ENCODE assay signal across 19 cellular contexts in genomic region chr5:135441919-135442318, GRCh38. TPM values are rescaled to one million over a fixed set of nuclear protein-coding genes. Genes with fewer than 3 reads are reported as not detected.
DNase-seq lines count a peak whose midpoint lies in the region; ATAC-seq and TF ChIP-seq lines count a peak whose summit lies in the region.
"Had no signal": no experiment of that assay in that cellular context is flagged by ENCODE, and none has a peak within 500 bp of the region (broad histone marks: within the 10 kb centered on the region; RNA-seq: fewer than 3 reads in every experiment).

No MANE protein-coding gene starts in this region.

- TF ChIP-seq CTCF in right atrium auricular region (IDR thresholded peaks at IDR 0.05) (no peak), endodermal cell (conservative IDR thresholded peaks at IDR 0.05) (no peak)

- H3K36me3 ChIP-seq in right atrium auricular region (no peaks in the 10 kb centered on the region), endodermal cell (ENCODE audit: control insufficient read depth, insufficient read depth, low read length) (no peaks in the 10 kb centered on the region)

- no peaks in the 10 kb centered on the region for H3K27me3 ChIP-seq in right atrium auricular region
- no peaks in the 10 kb centered on the region for H3K27me3 ChIP-seq in endodermal cell (ENCODE audit: control insufficient read depth, insufficient read depth, low read length, poor library complexity, severe bottlenecking)

- H3K27me3 Mint-ChIP-seq in endodermal cell (ENCODE audit: insufficient read depth) = peaks cover 11% of the 10 kb centered on the region

- H3K4me3 Mint-ChIP-seq in endodermal cell = no peak overlapping the region
- H3K4me3 Mint-ChIP-seq: GM23338 had no signal

- no peak for ATAC-seq in left ventricle myocardium superior
- ATAC-seq: GM23338, K562 had no signal

- DNase-seq in right atrium auricular region (ENCODE audit: low spot score) = peak; percentile 28
- DNase-seq in left ventricle myocardium superior = no peak
- peak; percentile 24 for DNase-seq in endodermal cell
- DNase-seq in mucosa of gallbladder (ENCODE audit: low spot score) = peak; percentile 7
- DNase-seq in DMS79 (lab: John Stamatoyannopoulos, UW) = no peak
- DNase-seq in retina = no peak
- DNase-seq in ACHN = no peak
- DNase-seq in OCI-M2 (lab: John Stamatoyannopoulos, UW; ENCODE audit: unreplicated experiment) = no peak
- DNase-seq: COR-L47; EL; NCI-H1417; NCI-H187 treated with DMSO at 0.1 percent for 48 hours; NCI-H69; NK-92 treated with Interleukin-12 subunit alpha and Interleukin-12 subunit beta, amount 100 ng/mL, for 24 hours had no signal

- H3K9ac ChIP-seq in endodermal cell (ENCODE audit: extremely low read depth, low read length, poor library complexity, severe bottlenecking) = no peak overlapping the region

- no peak overlapping the region for H3K27ac Mint-ChIP-seq in endodermal cell
- H3K27ac Mint-ChIP-seq: GM23338 had no signal

- H3K4me3 ChIP-seq in right atrium auricular region (no peak overlapping the region), endodermal cell (ENCODE audit: low read length) (no peak overlapping the region)
- H3K4me3 ChIP-seq: GM23338, K562 had no signal

- intact Hi-C loops in left ventricle myocardium superior (cut with micrococcal nuclease) = no loop called here

- 86 to 91% methylated on average over 1 to 4 of the region's 4 CpGs for WGBS in endodermal cell (ENCODE audit: insufficient coverage in 1 of 2, insufficient read length in 1 of 2), 2 experiments

- peaks cover under 1% of the 10 kb centered on the region for H3K9me3 Mint-ChIP-seq in endodermal cell

- peaks cover 17% of the 10 kb centered on the region for H3K4me1 Mint-ChIP-seq in endodermal cell

- H3K36me3 Mint-ChIP-seq in endodermal cell (ENCODE audit: low read depth) = no peaks in the 10 kb centered on the region

- peaks cover 0 to 24% of the 10 kb centered on the region in 2 donors for H3K4me1 ChIP-seq in right atrium auricular region
- H3K4me1 ChIP-seq in endodermal cell (ENCODE audit: control insufficient read depth, insufficient read depth, low read length) = peaks cover 20% of the 10 kb centered on the region

- H3K27ac ChIP-seq in right atrium auricular region (no peak overlapping the region), endodermal cell (ENCODE audit: low read depth, low read length) (no peak overlapping the region)
- H3K27ac ChIP-seq: C4-2B had no signal

- in situ Hi-C loops in ACHN (cut with HindIII; ENCODE audit: low pct_ligation_motif_present, low pct_unique_long_range_greater_than_20kb, low sequenced_read_pairs) = no loop called here

- H3K9me3 ChIP-seq in right atrium auricular region = no peaks in the 10 kb centered on the region
- H3K9me3 ChIP-seq in endodermal cell (ENCODE audit: control insufficient read depth, low read length) = peaks cover 4% of the 10 kb centered on the region

RNA-seq across cellular contexts. Expression of gene DCANP1, which starts 5.2 kb away (rescaled TPM):
- not detected for total RNA-seq in right atrium auricular region
- not detected for total RNA-seq in left ventricle myocardium superior
- not detected for total RNA-seq in endodermal cell
- not detected for polyA plus RNA-seq in endodermal cell (2013, experiment 1 of 2)
- not detected for polyA plus RNA-seq in endodermal cell (2013, experiment 2 of 2)
- 0.09 TPM for total RNA-seq in mucosa of gallbladder
- total RNA-seq: GM23338, K562, OCI-LY7, RPMI7951 had no signal
- polyA plus RNA-seq: GM23338, K562 had no signal

RNA-seq across cellular contexts. Expression of gene TIFAB, which starts 10.2 kb away (rescaled TPM):
- not detected for total RNA-seq in right atrium auricular region
- not detected for total RNA-seq in left ventricle myocardium superior
- not detected for total RNA-seq in endodermal cell
- polyA plus RNA-seq in endodermal cell (2013, experiment 1 of 2) = not detected
- not detected for polyA plus RNA-seq in endodermal cell (2013, experiment 2 of 2)
- 0.23 TPM for total RNA-seq in mucosa of gallbladder
- total RNA-seq: GM23338, K562, OCI-LY7, RPMI7951 had no signal
- polyA plus RNA-seq: GM23338, K562 had no signal

RNA-seq across cellular contexts. Expression of gene MACROH2A1, which starts 42.9 kb away (rescaled TPM):
- total RNA-seq in right atrium auricular region = 100 to 1,000 TPM; 149 to 179 TPM
- 119 TPM for total RNA-seq in left ventricle myocardium superior
- 100 to 1,000 TPM; 256 to 288 TPM for total RNA-seq in endodermal cell
- 253 TPM for polyA plus RNA-seq in endodermal cell (2013, experiment 1 of 2)
- polyA plus RNA-seq in endodermal cell (2013, experiment 2 of 2) = 265 TPM
- 256 TPM for total RNA-seq in mucosa of gallbladder

Comparison
In these comparisons a context has a peak if more than half of its experiments do, and no peak if none do; other contexts are left out.
1. DNase-seq: peak in right atrium auricular region (single experiment), endodermal cell (single experiment) and mucosa of gallbladder (single experiment); none in left ventricle myocardium superior (single experiment), DMS79 (single experiment), retina (single experiment), ACHN (single experiment) and OCI-M2 (single experiment).